Comparison of ENCODE assay signal across 14 cellular contexts in the genomic region with DNA sequence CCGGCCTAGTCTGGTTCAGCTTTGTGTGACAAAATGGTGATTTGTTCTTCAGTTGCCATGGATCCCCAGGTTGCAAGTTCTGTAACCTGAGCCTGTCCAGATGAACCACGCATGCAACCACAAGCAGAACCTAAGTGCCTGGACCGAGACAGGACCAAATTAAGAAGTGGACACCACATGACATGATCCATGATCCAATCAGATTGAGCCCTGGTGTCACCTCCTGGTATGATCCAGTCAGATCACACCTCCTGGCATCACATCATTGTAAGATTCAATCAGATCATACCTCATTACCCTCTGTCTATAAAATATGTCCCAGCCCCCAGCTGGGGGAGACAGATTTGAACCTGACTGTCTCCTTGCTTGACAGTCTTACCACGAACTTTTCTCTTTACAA.
"Had no signal": no experiment of that assay in that cellular context is flagged by ENCODE, and none has a peak within 500 bp of the region (broad histone marks: within the 10 kb centered on the region; RNA-seq: fewer than 3 reads in every experiment).

No MANE protein-coding gene starts in this region.

- H3K27ac ChIP-seq: brain microvascular endothelial cell, left ventricle myocardium inferior, psoas muscle had no signal

- H3K4me1 ChIP-seq: left ventricle myocardium inferior, psoas muscle had no signal

- H3K4me3 ChIP-seq: left ventricle myocardium inferior, psoas muscle had no signal

- H3K27me3 ChIP-seq: brain microvascular endothelial cell, spleen had no signal

- DNase-seq: activated CD4-positive, CD25-positive, alpha-beta regulatory T cell treated with anti-CD3 and anti-CD28 coated beads, Interleukin-2, amount 50 U/mL, for 72 hours; activated naive CD8-positive, alpha-beta T cell treated with anti-CD3 and anti-CD28 coated beads, Interleukin-2, amount 10 ng/mL, durations not matched to agents 7 days and 5 days; anterior cingulate cortex; brain microvascular endothelial cell; effector CD8-positive, alpha-beta T cell; foreskin fibroblast; hypothalamus; kidney; left ventricle myocardium inferior; psoas muscle; spleen had no signal

- H3K27ac Mint-ChIP-seq: activated T-helper 1 cell treated with anti-CD3 and anti-CD28 coated beads, Interleukin-12 subunit alpha, Interleukin-12 subunit beta, Interleukin-2, Interleukin-4 antibody, amounts not matched to agents 30 ng/mL and 10 ng/mL and 1 ng/mL, durations not matched to agents 14 hours and 24 hours and 36 hours had no signal

- H3K9me3 Mint-ChIP-seq: activated T-helper 1 cell treated with anti-CD3 and anti-CD28 coated beads, Interleukin-12 subunit alpha, Interleukin-12 subunit beta, Interleukin-2, Interleukin-4 antibody, amounts not matched to agents 30 ng/mL and 10 ng/mL and 1 ng/mL, durations not matched to agents 14 hours and 24 hours and 36 hours; central memory CD8-positive, alpha-beta T cell had no signal

- ATAC-seq: psoas muscle, sciatic nerve had no signal

- H3K4me3 Mint-ChIP-seq: activated T-helper 1 cell treated with anti-CD3 and anti-CD28 coated beads, Interleukin-12 subunit alpha, Interleukin-12 subunit beta, Interleukin-2, Interleukin-4 antibody, amounts not matched to agents 30 ng/mL and 10 ng/mL and 1 ng/mL, durations not matched to agents 14 hours and 24 hours and 36 hours; central memory CD8-positive, alpha-beta T cell had no signal

- H3K36me3 ChIP-seq: left ventricle myocardium inferior, spleen had no signal

- H3K9me3 ChIP-seq: left ventricle myocardium inferior, psoas muscle, spleen had no signal
